23 cellular contexts compared by ENCODE assay signal in the genomic region with DNA sequence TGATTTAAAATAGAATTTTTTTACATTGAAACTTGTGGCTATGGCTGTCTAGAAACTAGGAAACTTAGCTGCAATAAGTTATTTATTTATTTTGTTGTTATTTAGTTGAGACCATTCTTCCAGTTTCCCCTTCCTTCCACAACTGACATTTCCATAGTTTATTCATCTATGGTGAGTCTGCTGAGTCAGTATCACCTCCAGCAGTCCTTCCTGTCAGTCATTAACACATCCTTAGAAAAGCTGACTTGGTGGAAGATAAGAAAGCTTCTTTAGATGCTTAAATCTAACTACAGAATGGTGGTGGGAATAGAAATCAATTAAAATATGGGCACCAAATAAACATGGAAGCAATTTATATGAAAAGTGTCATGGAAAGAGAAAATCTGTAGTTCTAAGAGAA.
"Had no signal": no experiment of that assay in that cellular context is flagged by ENCODE, and none has a peak within 500 bp of the region (broad histone marks: within the 10 kb centered on the region; RNA-seq: fewer than 3 reads in every experiment).

No MANE protein-coding gene starts in this region.

- H3K4me3 ChIP-seq: gastroesophageal sphincter, heart left ventricle, skin epidermis, thoracic aorta had no signal

- DNase-seq: activated CD4-positive, alpha-beta memory T cell treated with anti-CD3 and anti-CD28 coated beads for 36 hours; activated CD4-positive, alpha-beta T cell treated with anti-CD3 and anti-CD28 coated beads, Interleukin-2, amount 10 ng/mL, durations not matched to agents 24 days and 14 days; activated CD4-positive, CD25-positive, alpha-beta regulatory T cell treated with anti-CD3 and anti-CD28 coated beads, Interleukin-2, amount 50 U/mL, for 72 hours; activated naive CD8-positive, alpha-beta T cell treated with anti-CD3 and anti-CD28 coated beads, Interleukin-2, amount 50 U/mL, for 24 hours; activated T-cell treated with anti-CD3 and anti-CD28 coated beads, Interleukin-2, amount 50 U/mL, for 4 hours; amygdala; central memory CD4-positive, alpha-beta T cell; effector CD8-positive, alpha-beta T cell; heart left ventricle; islet precursor cell; left cardiac atrium; left ventricle myocardium superior; posterior cingulate gyrus; stimulated activated CD4-positive, alpha-beta T cell treated with anti-CD3 and anti-CD28 coated beads, Interleukin-12 subunit alpha, Interleukin-12 subunit beta, amount 100 ng/mL, for 4 hours; stimulated activated CD4-positive, alpha-beta T cell treated with anti-CD3 and anti-CD28 coated beads, Interleukin-4, amount 100 ng/mL, for 1 hour; T-helper 1 cell; trophoblast cell; WERI-Rb-1 had no signal

- ATAC-seq: activated naive CD8-positive, alpha-beta T cell treated with anti-CD3 and anti-CD28 coated beads, Interleukin-2, amount 50 U/mL, for 24 hours; activated T-cell treated with anti-CD3 and anti-CD28 coated beads, Interleukin-2, amount 50 U/mL, for 4 hours; gastroesophageal sphincter; heart left ventricle; left cardiac atrium; left ventricle myocardium superior; sciatic nerve had no signal

- H3K36me3 ChIP-seq: gastroesophageal sphincter, heart left ventricle, thoracic aorta, WERI-Rb-1 had no signal

- FAIRE-seq: urothelium cell line had no signal

- H3K4me1 ChIP-seq: heart left ventricle had no signal

- H3K27ac ChIP-seq: gastroesophageal sphincter, heart left ventricle, skin epidermis, thoracic aorta, WERI-Rb-1 had no signal

- H3K27me3 ChIP-seq: gastroesophageal sphincter, heart left ventricle had no signal

- H3K9me3 ChIP-seq: gastroesophageal sphincter, heart left ventricle, thoracic aorta had no signal
